Comparison of ENCODE assay signal across 17 cellular contexts in genomic region chr20:41509316-41509715, GRCh38.
DNase-seq lines count a peak whose midpoint lies in the region; ATAC-seq and TF ChIP-seq lines count a peak whose summit lies in the region.
"Had no signal": no experiment of that assay in that cellular context is flagged by ENCODE, and none has a peak within 500 bp of the region (broad histone marks: within the 10 kb centered on the region; RNA-seq: fewer than 3 reads in every experiment).

No MANE protein-coding gene starts in this region.

- no peak for ATAC-seq in GM18502 (IDR thresholded peaks at IDR 0.05; ENCODE audit: poor library complexity, unreplicated experiment)
- ATAC-seq in HG03378 (IDR thresholded peaks at IDR 0.05; ENCODE audit: unreplicated experiment), result no peak
- ATAC-seq: activated CD8-positive, alpha-beta memory T cell treated with anti-CD3 and anti-CD28 coated beads, Interleukin-2, amount 10 ng/mL, durations not matched to agents 7 days and 5 days; Panc1 had no signal

- peaks cover 28% of the 10 kb centered on the region for H3K36me3 ChIP-seq in suprapubic skin

- peak overlapping the region; percentile 19 for H3K27ac Mint-ChIP-seq in activated CD4-positive, alpha-beta T cell treated with anti-CD3 and anti-CD28 coated beads, Interleukin-2, amount 10 ng/mL, durations not matched to agents 24 days and 14 days
- peak overlapping the region; percentile 6 for H3K27ac Mint-ChIP-seq in chondrocyte (ENCODE audit: unreplicated experiment)
- H3K27ac Mint-ChIP-seq in mesothelial cell of epicardium, result peak overlapping the region; percentile 70
- H3K27ac Mint-ChIP-seq: activated B cell treated with CpG ODN at 0.5 μM for 24 hours; activated CD8-positive, alpha-beta memory T cell treated with anti-CD3 and anti-CD28 coated beads, Interleukin-2, amount 10 ng/mL, durations not matched to agents 7 days and 5 days; activated naive CD4-positive, alpha-beta T cell treated with anti-CD3 and anti-CD28 coated beads, Interleukin-2, amount 10 ng/mL, durations not matched to agents 7 days and 5 days; memory B cell had no signal

- no peak for TF ChIP-seq POLR2A in suprapubic skin (IDR thresholded peaks at IDR 0.05)

- DNase-seq in activated CD4-positive, alpha-beta T cell treated with anti-CD3 and anti-CD28 coated beads, Interleukin-2, amount 10 ng/mL, durations not matched to agents 24 days and 14 days, result no peak
- no peak for DNase-seq in activated CD4-positive, alpha-beta T cell treated with anti-CD3 and anti-CD28 coated beads for 48 hours
- DNase-seq in chondrocyte (ENCODE audit: low spot score) (no peak), mesothelial cell of epicardium (ENCODE audit: low spot score in 2 of 2, unreplicated experiment in 2 of 2) (no peak), suprapubic skin (ENCODE audit: low spot score in 2 of 2) (no peak), NCI-H146 treated with DMSO at 0.1 percent for 48 hours (lab: John Stamatoyannopoulos, UW; ENCODE audit: unreplicated experiment) (no peak)
- DNase-seq: activated B cell treated with CpG ODN at 0.5 μM for 24 hours; activated CD8-positive, alpha-beta memory T cell treated with anti-CD3 and anti-CD28 coated beads, Interleukin-2, amount 10 ng/mL, durations not matched to agents 7 days and 5 days; activated naive CD4-positive, alpha-beta T cell treated with anti-CD3 and anti-CD28 coated beads, Interleukin-2, amount 10 ng/mL, durations not matched to agents 7 days and 5 days; NCI-H748 treated with DMSO at 0.1 percent for 48 hours had no signal

- peak overlapping the region; percentile 34 for H3K27ac ChIP-seq in suprapubic skin
- H3K27ac ChIP-seq: brain microvascular endothelial cell, thoracic aorta had no signal

- TF ChIP-seq CTCF in chondrocyte (IDR thresholded peaks at IDR 0.05) (no peak), mesothelial cell of epicardium (IDR thresholded peaks at IDR 0.05; ENCODE audit: unreplicated experiment) (no peak), suprapubic skin (IDR thresholded peaks at IDR 0.05) (no peak)

- H3K9me3 Mint-ChIP-seq in activated CD4-positive, alpha-beta T cell treated with anti-CD3 and anti-CD28 coated beads, Interleukin-2, amount 10 ng/mL, durations not matched to agents 24 days and 14 days, result peaks cover 10% of the 10 kb centered on the region
- no peaks in the 10 kb centered on the region for H3K9me3 Mint-ChIP-seq in chondrocyte (ENCODE audit: low read depth)
- peaks cover 10% of the 10 kb centered on the region for H3K9me3 Mint-ChIP-seq in mesothelial cell of epicardium
- H3K9me3 Mint-ChIP-seq: activated naive CD4-positive, alpha-beta T cell treated with anti-CD3 and anti-CD28 coated beads, Interleukin-2, amount 10 ng/mL, durations not matched to agents 7 days and 5 days had no signal

- peaks cover 18% of the 10 kb centered on the region for H3K4me1 ChIP-seq in suprapubic skin
- H3K4me1 ChIP-seq: HAP-1 had no signal

- no peaks in the 10 kb centered on the region for H3K27me3 ChIP-seq in suprapubic skin
- H3K27me3 ChIP-seq: brain microvascular endothelial cell had no signal

- intact Hi-C loops in activated CD4-positive, alpha-beta T cell treated with anti-CD3 and anti-CD28 coated beads, Interleukin-2, amount 10 ng/mL, durations not matched to agents 24 days and 14 days (cut with micrococcal nuclease), result no loop called here

- H3K9me3 ChIP-seq in suprapubic skin, result no peaks in the 10 kb centered on the region
- H3K9me3 ChIP-seq: HAP-1 had no signal

- no peak overlapping the region for H3K4me3 ChIP-seq in suprapubic skin
- H3K4me3 ChIP-seq: HAP-1, thoracic aorta had no signal

- 52% methylated on average over 5 of the region's 5 CpGs for WGBS in suprapubic skin

- H3K36me3 Mint-ChIP-seq in activated CD4-positive, alpha-beta T cell treated with anti-CD3 and anti-CD28 coated beads, Interleukin-2, amount 10 ng/mL, durations not matched to agents 24 days and 14 days (ENCODE audit: low read depth), result peaks cover 42% of the 10 kb centered on the region
- peaks cover 22% of the 10 kb centered on the region for H3K36me3 Mint-ChIP-seq in chondrocyte (ENCODE audit: low read depth)
- H3K36me3 Mint-ChIP-seq in mesothelial cell of epicardium, result peaks cover 40% of the 10 kb centered on the region

- no peak for TF ChIP-seq EP300 in suprapubic skin (IDR thresholded peaks at IDR 0.05)

- H3K4me1 Mint-ChIP-seq in activated CD4-positive, alpha-beta T cell treated with anti-CD3 and anti-CD28 coated beads, Interleukin-2, amount 10 ng/mL, durations not matched to agents 24 days and 14 days, result peaks cover 22% of the 10 kb centered on the region
- H3K4me1 Mint-ChIP-seq in chondrocyte (ENCODE audit: low read depth) (peaks cover 34% of the 10 kb centered on the region), mesothelial cell of epicardium (peaks cover 21% of the 10 kb centered on the region)
- H3K4me1 Mint-ChIP-seq: activated B cell treated with CpG ODN at 0.5 μM for 24 hours had no signal

- H3K4me3 Mint-ChIP-seq in activated CD4-positive, alpha-beta T cell treated with anti-CD3 and anti-CD28 coated beads, Interleukin-2, amount 10 ng/mL, durations not matched to agents 24 days and 14 days, result no peak overlapping the region
- H3K4me3 Mint-ChIP-seq in chondrocyte (ENCODE audit: unreplicated experiment) (no peak overlapping the region), mesothelial cell of epicardium (no peak overlapping the region)
- H3K4me3 Mint-ChIP-seq: activated B cell treated with CpG ODN at 0.5 μM for 24 hours; activated CD8-positive, alpha-beta memory T cell treated with anti-CD3 and anti-CD28 coated beads, Interleukin-2, amount 10 ng/mL, durations not matched to agents 7 days and 5 days; activated naive CD4-positive, alpha-beta T cell treated with anti-CD3 and anti-CD28 coated beads, Interleukin-2, amount 10 ng/mL, durations not matched to agents 7 days and 5 days; memory B cell had no signal

- no peaks in the 10 kb centered on the region for H3K27me3 Mint-ChIP-seq in activated CD4-positive, alpha-beta T cell treated with anti-CD3 and anti-CD28 coated beads, Interleukin-2, amount 10 ng/mL, durations not matched to agents 24 days and 14 days
- H3K27me3 Mint-ChIP-seq in chondrocyte (ENCODE audit: low read depth) (no peaks in the 10 kb centered on the region), mesothelial cell of epicardium (ENCODE audit: low read depth) (no peaks in the 10 kb centered on the region)
- H3K27me3 Mint-ChIP-seq: activated B cell treated with CpG ODN at 0.5 μM for 24 hours; activated CD8-positive, alpha-beta memory T cell treated with anti-CD3 and anti-CD28 coated beads, Interleukin-2, amount 10 ng/mL, durations not matched to agents 7 days and 5 days; activated naive CD4-positive, alpha-beta T cell treated with anti-CD3 and anti-CD28 coated beads, Interleukin-2, amount 10 ng/mL, durations not matched to agents 7 days and 5 days; memory B cell had no signal

Comparison
In these comparisons a context has a peak if more than half of its experiments do, and no peak if none do; other contexts are left out.
1. H3K27ac Mint-ChIP-seq: peak in every context shown above with its lines; median percentile 70 in mesothelial cell of epicardium; 19 in activated CD4-positive, alpha-beta T cell treated with anti-CD3 and anti-CD28 coated beads, Interleukin-2, amount 10 ng/mL, durations not matched to agents 24 days and 14 days; 6 in chondrocyte.